Comparison of ENCODE assay signal across 12 cellular contexts in genomic region chr20:50313223-50313820, GRCh38.
DNase-seq lines count a peak whose midpoint lies in the region; ATAC-seq and TF ChIP-seq lines count a peak whose summit lies in the region.
"Had no signal": no experiment of that assay in that cellular context is flagged by ENCODE, and none has a peak within 500 bp of the region (broad histone marks: within the 10 kb centered on the region; RNA-seq: fewer than 3 reads in every experiment).

No MANE protein-coding gene starts in this region.

- H3K4me1 Mint-ChIP-seq in activated CD4-positive, alpha-beta T cell treated with anti-CD3 and anti-CD28 coated beads, Interleukin-2, amount 10 ng/mL, durations not matched to agents 7 days and 5 days, result no peaks in the 10 kb centered on the region

- H3K4me1 ChIP-seq in adipocyte (ENCODE audit: control insufficient read depth, insufficient read depth, low read length) (peaks cover 32% of the 10 kb centered on the region), right cardiac atrium (ENCODE audit: control insufficient read depth, insufficient read depth, low read length) (peaks cover 6% of the 10 kb centered on the region), spleen (peaks cover 0 to 42% (median 13%) of the 10 kb centered on the region in 6 donors)
- H3K4me1 ChIP-seq: HAP-1 had no signal

- CTCF ChIA-PET in activated CD4-positive, alpha-beta T cell treated with anti-CD3 and anti-CD28 coated beads, Interleukin-2, amount 10 ng/mL, durations not matched to agents 7 days and 5 days (lab: Charles Lee), result interaction anchor here (0.9 kb wide), 1 partner anchor 9 kb away, joined by 3 read pairs; no protein-coding TSS in a partner anchor

- H3K4me3 Mint-ChIP-seq in activated CD4-positive, alpha-beta T cell treated with anti-CD3 and anti-CD28 coated beads, Interleukin-2, amount 10 ng/mL, durations not matched to agents 7 days and 5 days, result no peak overlapping the region
- H3K4me3 Mint-ChIP-seq: activated CD4-positive, alpha-beta T cell treated with anti-CD3 and anti-CD28 coated beads, Interleukin-2, amount 10 ng/mL, durations not matched to agents 24 days and 14 days had no signal

- H3K27me3 Mint-ChIP-seq in activated CD4-positive, alpha-beta T cell treated with anti-CD3 and anti-CD28 coated beads, Interleukin-2, amount 10 ng/mL, durations not matched to agents 7 days and 5 days, result peaks cover 26% of the 10 kb centered on the region

- no peak for TF ChIP-seq POLR2A in spleen (IDR thresholded peaks at IDR 0.05)

- H3K4me3 ChIP-seq in adipocyte (ENCODE audit: low read length), result no peak overlapping the region
- no peak overlapping the region for H3K4me3 ChIP-seq in right cardiac atrium (ENCODE audit: low read length)
- H3K4me3 ChIP-seq in spleen, result no peak overlapping the region
- H3K4me3 ChIP-seq: HAP-1, lung had no signal

- H3K9me3 ChIP-seq in adipocyte (ENCODE audit: control insufficient read depth, low read length), result no peaks in the 10 kb centered on the region
- H3K9me3 ChIP-seq in right cardiac atrium (ENCODE audit: control insufficient read depth, low read length), result no peaks in the 10 kb centered on the region
- no peaks in the 10 kb centered on the region for H3K9me3 ChIP-seq in spleen
- H3K9me3 ChIP-seq: HAP-1 had no signal

- DNase-seq in HT1080 (ENCODE audit: low read depth), result peak; percentile 63
- peak; percentile 30 for DNase-seq in adipocyte (ENCODE audit: low read depth)
- DNase-seq in right cardiac atrium, result peak in 1 of 3 donors; percentile 51
- peak; percentile 42 for DNase-seq in spleen
- no peak for DNase-seq in activated CD8-positive, alpha-beta memory T cell treated with anti-CD3 and anti-CD28 coated beads for 24 hours
- DNase-seq in activated CD4-positive, alpha-beta T cell treated with anti-CD3 and anti-CD28 coated beads, Interleukin-2, amount 10 ng/mL, durations not matched to agents 7 days and 5 days, result no peak
- no peak for DNase-seq in NCI-H524 treated with DMSO at 0.1 percent for 48 hours (lab: John Stamatoyannopoulos, UW)
- DNase-seq: activated CD4-positive, alpha-beta T cell treated with anti-CD3 and anti-CD28 coated beads, Interleukin-2, amount 10 ng/mL, durations not matched to agents 24 days and 14 days; stimulated activated naive CD4-positive, alpha-beta T cell treated with Interleukin-2 at 50 U/mL for 16 hours had no signal

- H3K36me3 ChIP-seq in adipocyte (ENCODE audit: control insufficient read depth, insufficient read depth, low read length, severe bottlenecking), result no peaks in the 10 kb centered on the region
- H3K36me3 ChIP-seq in spleen, result no peaks in the 10 kb centered on the region
- H3K36me3 ChIP-seq: HAP-1 had no signal

- intact Hi-C loops in right cardiac atrium (cut with DNase I), result no loop called here
- intact Hi-C loops in spleen (cut with DNase I; ENCODE audit: low total_unique reads), result no loop called here

- POLR2A ChIA-PET in activated CD4-positive, alpha-beta T cell treated with anti-CD3 and anti-CD28 coated beads, Interleukin-2, amount 10 ng/mL, durations not matched to agents 7 days and 5 days (lab: Charles Lee), result no interaction called here

- 71% methylated on average over 6 of the region's 6 CpGs for WGBS in right cardiac atrium
- 72 to 88% (median 83%) methylated on average over 6 of the region's 6 CpGs for WGBS in spleen, 5 donors

- no peak for TF ChIP-seq CTCF in spleen (IDR thresholded peaks at IDR 0.05 in 8 of 11, conservative IDR thresholded peaks at IDR 0.05 in 3 of 11)

- H3K27me3 ChIP-seq in adipocyte (replicated peaks; ENCODE audit: control insufficient read depth, insufficient read depth, low read length) (no peaks in the 10 kb centered on the region), right cardiac atrium (ENCODE audit: control insufficient read depth, insufficient read depth) (no peaks in the 10 kb centered on the region), spleen (replicated peaks in 1 of 7) (peaks cover 0 to 30% (median 0%) of the 10 kb centered on the region in 7 donors)

- peak overlapping the region; percentile 50 for H3K9ac ChIP-seq in adipocyte (ENCODE audit: low read length)

- no peaks in the 10 kb centered on the region for H3K9me3 Mint-ChIP-seq in activated CD4-positive, alpha-beta T cell treated with anti-CD3 and anti-CD28 coated beads, Interleukin-2, amount 10 ng/mL, durations not matched to agents 7 days and 5 days
- H3K9me3 Mint-ChIP-seq: activated CD4-positive, alpha-beta T cell treated with anti-CD3 and anti-CD28 coated beads, Interleukin-2, amount 10 ng/mL, durations not matched to agents 24 days and 14 days had no signal

- H3K27ac ChIP-seq in right cardiac atrium (ENCODE audit: low read length) (peak overlapping the region; percentile 7), spleen (peak overlapping the region in 6 of 8 donors; percentile 49 to 89 (median 74))

- no peaks in the 10 kb centered on the region for H3K36me3 Mint-ChIP-seq in activated CD4-positive, alpha-beta T cell treated with anti-CD3 and anti-CD28 coated beads, Interleukin-2, amount 10 ng/mL, durations not matched to agents 7 days and 5 days (ENCODE audit: low read depth)

- ATAC-seq in right cardiac atrium (peak in 1 of 2 donors; percentile 22), GM21619 (IDR thresholded peaks at IDR 0.05; ENCODE audit: unreplicated experiment) (no peak)

- H3K27ac Mint-ChIP-seq in activated CD4-positive, alpha-beta T cell treated with anti-CD3 and anti-CD28 coated beads, Interleukin-2, amount 10 ng/mL, durations not matched to agents 7 days and 5 days, result no peak overlapping the region
- H3K27ac Mint-ChIP-seq: activated CD4-positive, alpha-beta T cell treated with anti-CD3 and anti-CD28 coated beads, Interleukin-2, amount 10 ng/mL, durations not matched to agents 24 days and 14 days had no signal

Comparison
In these comparisons a context has a peak if more than half of its experiments do, and no peak if none do; other contexts are left out.
1. DNase-seq: peak in HT1080 (single experiment), adipocyte (single experiment) and spleen (single experiment); none in activated CD8-positive, alpha-beta memory T cell treated with anti-CD3 and anti-CD28 coated beads for 24 hours (single experiment), activated CD4-positive, alpha-beta T cell treated with anti-CD3 and anti-CD28 coated beads, Interleukin-2, amount 10 ng/mL, durations not matched to agents 7 days and 5 days (single experiment) and NCI-H524 treated with DMSO at 0.1 percent for 48 hours (single experiment).